1 cellular context compared by ENCODE assay signal in genomic region chr17:59769891-59770290, GRCh38.
TF ChIP-seq lines count a peak whose summit lies in the region.

No MANE protein-coding gene starts in this region.

TF ChIP-seq in HCT116, 20 proteins besides CTCF, POLR2A, EP300 and RAD21 (continued from another document):
- TF ChIP-seq ZBTB33 (IDR thresholded peaks at IDR 0.05; ENCODE audit: extremely low read depth, insufficient replicate concordance, low read length) (no peak), YY1 (IDR thresholded peaks at IDR 0.05; ENCODE audit: extremely low read depth, insufficient replicate concordance, low read depth, low read length) (no peak)
